In genomic region chr4:472881-473574, GRCh38 we compare ENCODE assay signal across 8 cellular contexts. TPM values are rescaled to one million over a fixed set of nuclear protein-coding genes. Genes with fewer than 3 reads are reported as not detected.
DNase-seq lines count a peak whose midpoint lies in the region; ATAC-seq and TF ChIP-seq lines count a peak whose summit lies in the region.

No MANE protein-coding gene starts in this region.

- peak overlapping the region; percentile 78 for H3K4me3 ChIP-seq in right cardiac atrium (ENCODE audit: low read length)
- H3K4me3 ChIP-seq in sigmoid colon, result peak overlapping the region; percentile 77 to 99 (median 92)

- TF ChIP-seq CTCF in sigmoid colon (IDR thresholded peaks at IDR 0.05), result no peak

- H3K27me3 Mint-ChIP-seq in activated CD8-positive, alpha-beta T cell treated with anti-CD3 and anti-CD28 coated beads, Interleukin-2, amount 10 ng/mL, durations not matched to agents 7 days and 5 days (ENCODE audit: low read depth), result no peaks in the 10 kb centered on the region

- no peak for TF ChIP-seq EP300 in sigmoid colon (IDR thresholded peaks at IDR 0.05)

- peaks cover 0 to 43% (median 28%) of the 10 kb centered on the region in 4 donors for H3K36me3 ChIP-seq in sigmoid colon

- H3K4me1 ChIP-seq in right cardiac atrium (ENCODE audit: control insufficient read depth, insufficient read depth, low read length) (peaks cover 3% of the 10 kb centered on the region), sigmoid colon (peaks cover 0 to 19% (median 17%) of the 10 kb centered on the region in 4 donors)

- peaks cover 75% of the 10 kb centered on the region for H3K36me3 Mint-ChIP-seq in activated CD8-positive, alpha-beta T cell treated with anti-CD3 and anti-CD28 coated beads, Interleukin-2, amount 10 ng/mL, durations not matched to agents 7 days and 5 days (ENCODE audit: low read depth)

- peaks cover 42% of the 10 kb centered on the region for H3K9me3 Mint-ChIP-seq in activated CD8-positive, alpha-beta T cell treated with anti-CD3 and anti-CD28 coated beads, Interleukin-2, amount 10 ng/mL, durations not matched to agents 7 days and 5 days (ENCODE audit: insufficient read depth)

- H3K27me3 ChIP-seq in right cardiac atrium (ENCODE audit: control insufficient read depth, insufficient read depth) (no peaks in the 10 kb centered on the region), sigmoid colon (no peaks in the 10 kb centered on the region)

- 6% methylated on average over 17 of the region's 17 CpGs for WGBS in right cardiac atrium
- WGBS in sigmoid colon, 2 donors, result 11 to 14% methylated on average over 17 of the region's 17 CpGs

- H3K27ac ChIP-seq in right cardiac atrium (ENCODE audit: low read length), result peak overlapping the region; percentile 99
- H3K27ac ChIP-seq in sigmoid colon, result peak overlapping the region; percentile 86 to 92 (median 90)

- POLR2A ChIA-PET in activated CD8-positive, alpha-beta T cell treated with anti-CD3 and anti-CD28 coated beads, Interleukin-2, amount 10 ng/mL, durations not matched to agents 7 days and 5 days (lab: Charles Lee), result interaction anchor here (0.7 to 2.0 kb wide), 10 partner anchors 8 to 349 kb away, joined by 3 to 15 read pairs (median 4); partner anchors contain the start of gene ZNF718

- DNase-seq in Caki2 (ENCODE audit: low read depth) (peak; percentile 32), right cardiac atrium (no peak), sigmoid colon (no peak), T-helper 9 cell (no peak), amniotic stem cell (lab: John Stamatoyannopoulos, UW) (no peak), HuH-7 (ENCODE audit: low spot score) (no peak)
- peak; percentile 33 for DNase-seq in activated CD8-positive, alpha-beta T cell treated with anti-CD3 and anti-CD28 coated beads, Interleukin-2, amount 10 ng/mL, durations not matched to agents 7 days and 5 days

- no peak for TF ChIP-seq POLR2A in sigmoid colon (IDR thresholded peaks at IDR 0.05)

- peak overlapping the region; percentile 100 for H3K27ac Mint-ChIP-seq in activated CD8-positive, alpha-beta T cell treated with anti-CD3 and anti-CD28 coated beads, Interleukin-2, amount 10 ng/mL, durations not matched to agents 7 days and 5 days

- ATAC-seq in HG02623 (IDR thresholded peaks at IDR 0.05; ENCODE audit: unreplicated experiment) (peak; percentile 1), right cardiac atrium (peak; percentile 2 to 8)
- ATAC-seq in activated CD8-positive, alpha-beta T cell treated with anti-CD3 and anti-CD28 coated beads, Interleukin-2, amount 10 ng/mL, durations not matched to agents 7 days and 5 days, result no peak

- intact Hi-C loops in right cardiac atrium (cut with DNase I), result no loop called here
- intact Hi-C loops in sigmoid colon (cut with DNase I), result loop anchor here (2.0 to 10.0 kb wide), 3 partner anchors 26 to 228 kb away; partner anchors contain the start of genes PIGG, ZNF141 and ZNF721

- in situ Hi-C loops in Caki2 (cut with HindIII; ENCODE audit: low pct_unique_long_range_greater_than_20kb, low sequenced_read_pairs), result no loop called here

- peaks cover 34% of the 10 kb centered on the region for H3K4me1 Mint-ChIP-seq in activated CD8-positive, alpha-beta T cell treated with anti-CD3 and anti-CD28 coated beads, Interleukin-2, amount 10 ng/mL, durations not matched to agents 7 days and 5 days (ENCODE audit: low read depth)

- H3K4me3 Mint-ChIP-seq in activated CD8-positive, alpha-beta T cell treated with anti-CD3 and anti-CD28 coated beads, Interleukin-2, amount 10 ng/mL, durations not matched to agents 7 days and 5 days, result peak overlapping the region; percentile 99

- CTCF ChIA-PET in activated CD8-positive, alpha-beta T cell treated with anti-CD3 and anti-CD28 coated beads, Interleukin-2, amount 10 ng/mL, durations not matched to agents 7 days and 5 days (lab: Charles Lee), result interaction anchor here (0.9 kb wide), 1 partner anchor 201 kb away, joined by 3 read pairs; the partner anchor contains the start of genes ATP5ME and MYL5

- H3K9me3 ChIP-seq in right cardiac atrium (ENCODE audit: control insufficient read depth, low read length) (no peaks in the 10 kb centered on the region), sigmoid colon (peaks cover 0 to 18% (median 3%) of the 10 kb centered on the region in 4 donors)

RNA-seq across cellular contexts. Expression of gene ZNF721, which starts 25.9 kb away (rescaled TPM):
- total RNA-seq in Caki2 (2014; rRNA removed; shearing (Covaris generic); ENCODE audit: low replicate concordance), result 11.9 and 29.9 TPM in 2 replicates
- 10 to 100 TPM; 32.5 to 34.6 TPM for total RNA-seq in activated CD8-positive, alpha-beta T cell treated with anti-CD3 and anti-CD28 coated beads, Interleukin-2, amount 10 ng/mL, durations not matched to agents 7 days and 5 days
- total RNA-seq in right cardiac atrium, result 10 to 100 TPM; 14.4 to 18.9 (median 15.9) TPM
- polyA plus RNA-seq in right cardiac atrium, result 7.9 TPM
- 10 to 100 TPM; 19.0 to 25.5 (median 21.5) TPM for total RNA-seq in sigmoid colon
- 10 to 100 TPM in 1 of 3 donors, 1 to 10 TPM in 2; 6.2 to 11.1 (median 7.2) TPM for polyA plus RNA-seq in sigmoid colon

RNA-seq across cellular contexts. Expression of gene PIGG, which starts 26.0 kb away (rescaled TPM):
- 41.6 and 50.0 TPM in 2 replicates for total RNA-seq in Caki2 (2014; rRNA removed; shearing (Covaris generic); ENCODE audit: low replicate concordance)
- total RNA-seq in activated CD8-positive, alpha-beta T cell treated with anti-CD3 and anti-CD28 coated beads, Interleukin-2, amount 10 ng/mL, durations not matched to agents 7 days and 5 days, result 10 to 100 TPM; 57.4 to 57.8 TPM
- 10 to 100 TPM; 20.8 to 25.9 (median 23.9) TPM for total RNA-seq in right cardiac atrium
- polyA plus RNA-seq in right cardiac atrium, result 18.3 TPM
- 10 to 100 TPM; 32.1 to 71.2 (median 46.7) TPM for total RNA-seq in sigmoid colon
- polyA plus RNA-seq in sigmoid colon, result 10 to 100 TPM in 1 of 3 donors, 1 to 10 TPM in 2; 6.0 to 38.0 (median 9.7) TPM

Comparison
In these comparisons a context has a peak if more than half of its experiments do, and no peak if none do; other contexts are left out.
1. DNase-seq: peak in Caki2 (single experiment) and activated CD8-positive, alpha-beta T cell treated with anti-CD3 and anti-CD28 coated beads, Interleukin-2, amount 10 ng/mL, durations not matched to agents 7 days and 5 days (single experiment); none in right cardiac atrium (0 of 3), sigmoid colon (single experiment), T-helper 9 cell (single experiment), amniotic stem cell (single experiment) and HuH-7 (single experiment).